13 cellular contexts compared by ENCODE assay signal in genomic region chr6:151141685-151142084, GRCh38.
DNase-seq lines count a peak whose midpoint lies in the region; ATAC-seq and TF ChIP-seq lines count a peak whose summit lies in the region.
"Had no signal": no experiment of that assay in that cellular context is flagged by ENCODE, and none has a peak within 500 bp of the region (broad histone marks: within the 10 kb centered on the region; RNA-seq: fewer than 3 reads in every experiment).

No MANE protein-coding gene starts in this region.

- no peak for TF ChIP-seq RAD21 in Ishikawa (IDR thresholded peaks at IDR 0.05; ENCODE audit: low read depth)

- H3K4me3 ChIP-seq in mammary epithelial cell (replicated peaks in 1 of 3; ENCODE audit: insufficient read depth in 1 of 3, low read depth in 2 of 3, low read length in 3 of 3): no peak overlapping the region
- H3K4me3 ChIP-seq in transverse colon: no peak overlapping the region

- H3K4me1 ChIP-seq in mammary epithelial cell (ENCODE audit: insufficient read depth, low read length) (no peaks in the 10 kb centered on the region), transverse colon (peaks cover 0 to 8% (median 3%) of the 10 kb centered on the region in 4 donors)

- H4K20me1 ChIP-seq in mammary epithelial cell (ENCODE audit: insufficient read depth, low read length): no peaks in the 10 kb centered on the region

- peak; percentile 6 for DNase-seq in mammary epithelial cell
- DNase-seq in left colon: no peak
- no peak for DNase-seq in transverse colon
- no peak for DNase-seq in putamen (ENCODE audit: low spot score)
- DNase-seq in NCI-H524 treated with DMSO at 0.1 percent for 48 hours (lab: John Stamatoyannopoulos, UW): no peak
- DNase-seq: activated naive CD4-positive, alpha-beta T cell treated with anti-CD3 and anti-CD28 coated beads, Interleukin-2, amount 50 U/mL, for 16 hours; Calu3; hypothalamus; NCI-H1092; stimulated activated CD4-positive, alpha-beta T cell treated with anti-CD3 and anti-CD28 coated beads, Interleukin-12 subunit alpha, Interleukin-12 subunit beta, amount 100 ng/mL, for 4 hours; SW 1271 had no signal

- no TSS peak for BruUV-seq in mammary epithelial cell (replicated peaks; lab: Mats Ljungman, UMichigan)

- in situ Hi-C loops in mammary epithelial cell (cut with MboI; ENCODE audit: low sequenced_read_pairs in 2 of 2): no loop called here
- in situ Hi-C loops in transverse colon (cut with MboI; ENCODE audit: low pct_ligation_motif_present in 1 of 4, low pct_unique_long_range_greater_than_20kb in 1 of 4, low sequenced_read_pairs in 3 of 4): no loop called here

- H2AFZ ChIP-seq in mammary epithelial cell (ENCODE audit: low read depth, low read length): no peak overlapping the region

- dilution Hi-C loops in mammary epithelial cell (cut with HindIII; ENCODE audit: low sequenced_read_pairs): no loop called here

- intact Hi-C loops in mammary epithelial cell (cut with micrococcal nuclease) (no loop called here), left colon (cut with DNase I, micrococcal nuclease) (no loop called here), transverse colon (cut with DNase I; ENCODE audit: low total_unique reads) (no loop called here)

- TF ChIP-seq POLR2A in transverse colon (IDR thresholded peaks at IDR 0.05): no peak

- TF ChIP-seq EP300 in Ishikawa (IDR thresholded peaks at IDR 0.05; ENCODE audit: borderline replicate concordance) (no peak), transverse colon (IDR thresholded peaks at IDR 0.05; ENCODE audit: low read depth) (no peak)

- H3K27me3 ChIP-seq in mammary epithelial cell (ENCODE audit: insufficient read depth, low read length) (no peaks in the 10 kb centered on the region), transverse colon (no peaks in the 10 kb centered on the region)

- H3K9ac ChIP-seq in mammary epithelial cell (ENCODE audit: insufficient read depth, low read length): no peak overlapping the region

- H3K27ac ChIP-seq in mammary epithelial cell (ENCODE audit: insufficient read depth, low read depth, low read length): no peak overlapping the region
- peak overlapping the region in 3 of 4 donors; percentile 6 to 41 (median 33) for H3K27ac ChIP-seq in transverse colon

- H3K9me3 ChIP-seq in mammary epithelial cell (replicated peaks; ENCODE audit: insufficient read depth, low read length): no peaks in the 10 kb centered on the region
- no peaks in the 10 kb centered on the region for H3K9me3 ChIP-seq in transverse colon

- WGBS in mammary epithelial cell (ENCODE audit: low coverage, missing lambda C conversion rate): 71% methylated on average over 5 of the region's 5 CpGs
- WGBS in transverse colon (ENCODE audit: low coverage in 1 of 2), 2 donors: 37 to 53% methylated on average over 5 of the region's 5 CpGs

- ATAC-seq in left colon (peak; percentile 70), HG02588 (IDR thresholded peaks at IDR 0.05; ENCODE audit: unreplicated experiment) (no peak)

- H3K36me3 ChIP-seq in mammary epithelial cell (ENCODE audit: insufficient read depth, low read length) (no peaks in the 10 kb centered on the region), transverse colon (no peaks in the 10 kb centered on the region)

- TF ChIP-seq CTCF in mammary epithelial cell (conservative IDR thresholded peaks at IDR 0.05 in 1 of 2, IDR thresholded peaks at IDR 0.05 in 1 of 2; ENCODE audit: extremely low read depth in 1 of 2, insufficient read depth in 1 of 2, low read depth in 1 of 2, low read length in 2 of 2): no peak
- no peak for TF ChIP-seq CTCF in transverse colon (IDR thresholded peaks at IDR 0.05)

- no peaks in the 10 kb centered on the region for H3K79me2 ChIP-seq in mammary epithelial cell (ENCODE audit: insufficient read depth, low read length)

- CTCF ChIA-PET in mammary epithelial cell (lab: Charles Lee; ENCODE audit: low non-redundant PET): no interaction called here

- H3K4me2 ChIP-seq in mammary epithelial cell (ENCODE audit: insufficient read depth, low read depth, low read length): no peak overlapping the region

TF ChIP-seq in Ishikawa, 13 proteins besides CTCF, POLR2A, EP300 and RAD21:
- TF ChIP-seq TEAD4 (IDR thresholded peaks at IDR 0.05) (no peak), CEBPB (IDR thresholded peaks at IDR 0.05) (no peak), USF1 (IDR thresholded peaks at IDR 0.05) (no peak), FOXM1 (IDR thresholded peaks at IDR 0.05; ENCODE audit: borderline replicate concordance, low read depth) (no peak), TAF1 (IDR thresholded peaks at IDR 0.05; ENCODE audit: low read depth) (no peak), EGR1 (IDR thresholded peaks at IDR 0.05) (peak; percentile 71; the same call in 1 of the 2 replicates)
